Comparison of ENCODE assay signal across 1 cellular context in the genomic region with DNA sequence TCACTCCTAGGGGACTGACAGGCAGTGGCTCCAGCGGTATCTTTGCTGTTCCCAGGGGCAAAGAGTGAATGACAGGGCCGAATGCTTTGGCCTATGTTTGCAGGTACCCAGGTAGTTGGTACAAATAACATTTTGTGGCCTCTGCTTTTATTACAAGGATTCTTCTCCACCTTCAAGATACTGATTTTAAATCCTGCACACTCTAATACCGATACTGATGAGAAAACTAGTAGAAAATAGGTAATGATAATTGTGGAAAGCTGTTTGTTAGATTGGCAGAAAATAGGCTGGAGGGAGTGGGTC.
TF ChIP-seq lines count a peak whose summit lies in the region.

No MANE protein-coding gene starts in this region.

TF ChIP-seq in GM23338, 12 proteins besides CTCF, POLR2A, EP300 and RAD21 (continued from another document):
- TF ChIP-seq ZNF462 (CRISPR knock-in tag; IDR thresholded peaks at IDR 0.05) = no peak
- no peak for TF ChIP-seq ZNF114 (CRISPR knock-in tag; IDR thresholded peaks at IDR 0.05)
